In the genomic region with DNA sequence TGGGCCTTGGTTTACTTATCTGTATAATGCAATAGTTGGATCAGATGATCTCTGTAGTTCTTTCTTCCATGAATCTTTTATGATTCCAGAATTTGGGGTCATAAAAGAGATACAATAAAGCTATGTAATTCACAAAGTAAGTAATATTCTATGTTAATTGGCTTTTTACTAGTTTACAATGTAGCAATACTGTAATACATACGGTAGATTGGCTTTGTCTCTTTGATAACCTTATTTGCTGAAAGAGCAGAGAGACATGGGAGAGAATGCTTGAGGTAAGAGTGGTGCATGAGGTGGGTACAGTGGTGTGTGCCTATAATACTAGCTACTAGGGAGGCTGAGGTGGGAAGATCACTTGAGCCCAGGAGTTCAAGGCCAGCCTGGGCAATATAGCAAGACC, we compare ENCODE assay signal across 9 cellular contexts. TPM values are rescaled to one million over a fixed set of nuclear protein-coding genes. Genes with fewer than 3 reads are reported as not detected.
"Had no signal": no experiment of that assay in that cellular context is flagged by ENCODE, and none has a peak within 500 bp of the region (broad histone marks: within the 10 kb centered on the region; RNA-seq: fewer than 3 reads in every experiment).

No MANE protein-coding gene starts in this region.

- H3K36me3 Mint-ChIP-seq: IgD-negative memory B cell had no signal

- H3K9me3 Mint-ChIP-seq: GM23338, H9, IgD-negative memory B cell had no signal

- ATAC-seq: GM23338, HepG2 had no signal

- DNase-seq: H9, HCEC 1CT, KBM-7 had no signal

- FAIRE-seq: H1, H54, HepG2 had no signal

- H3K4me3 Mint-ChIP-seq: GM23338, H9, IgD-negative memory B cell had no signal

- H3K4me1 Mint-ChIP-seq: GM23338, H9 had no signal

- H3K27ac Mint-ChIP-seq: GM23338, H9, IgD-negative memory B cell had no signal

- H3K27me3 Mint-ChIP-seq: IgD-negative memory B cell had no signal

RNA-seq across cellular contexts. Expression of a gene that starts 14.7 kb away (rescaled TPM):
- total RNA-seq: GM23338, H1, H9, HepG2, HT1080 had no signal
